ENCODE assay signal across 19 cellular contexts in the genomic region with DNA sequence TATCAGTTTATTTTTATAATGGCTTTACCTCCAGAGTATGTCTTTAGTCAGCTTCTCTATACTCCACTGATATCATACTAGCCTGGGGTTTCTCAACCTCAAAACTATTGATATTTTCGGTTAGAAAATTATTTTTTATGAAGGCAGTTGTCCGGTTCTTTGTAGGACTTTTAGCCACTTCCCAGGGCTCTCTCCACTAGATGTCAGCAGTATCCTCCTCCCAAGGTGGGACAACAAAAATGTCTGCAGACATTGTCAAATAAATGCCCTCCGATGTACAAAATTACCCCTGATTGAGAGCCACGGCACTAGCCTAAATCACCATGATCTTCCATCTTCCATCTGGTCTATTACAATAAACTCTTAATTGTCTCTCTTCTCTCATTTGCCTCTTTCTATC. TPM values are rescaled to one million over a fixed set of nuclear protein-coding genes. Genes with fewer than 3 reads are reported as not detected.
DNase-seq lines count a peak whose midpoint lies in the region; ATAC-seq and TF ChIP-seq lines count a peak whose summit lies in the region.
"Had no signal": no experiment of that assay in that cellular context is flagged by ENCODE, and none has a peak within 500 bp of the region (broad histone marks: within the 10 kb centered on the region; RNA-seq: fewer than 3 reads in every experiment).

No MANE protein-coding gene starts in this region.

- no peak for TF ChIP-seq CTCF in GM12865 (IDR thresholded peaks at IDR 0.05; ENCODE audit: insufficient read depth, low read depth, low read length, missing control alignments)

- no peaks in the 10 kb centered on the region for H3K4me1 ChIP-seq in mesendoderm (ENCODE audit: control insufficient read depth, low read depth, low read length)
- H3K4me1 ChIP-seq: gastrocnemius medialis had no signal

- WGBS in mesendoderm (ENCODE audit: extremely low coverage, insufficient coverage, low lambda C conversion rate) = no CpG with 5 or more reads among the region's 4 CpGs

- H4K5ac ChIP-seq in mesendoderm (ENCODE audit: low read length) = no peak overlapping the region

- H3K4me2 ChIP-seq in mesendoderm (ENCODE audit: low read length) = no peak overlapping the region

- H3K9me3 Mint-ChIP-seq in effector memory CD8-positive, alpha-beta T cell = peaks cover 11 to 18% of the 10 kb centered on the region in 2 donors

- H3K56ac ChIP-seq in mesendoderm (ENCODE audit: low read length) = no peak overlapping the region

- no peak overlapping the region for H3K27ac Mint-ChIP-seq in effector memory CD8-positive, alpha-beta T cell
- H3K27ac Mint-ChIP-seq: activated CD4-positive, alpha-beta T cell treated with anti-CD3 and anti-CD28 coated beads, Interleukin-2, amount 10 ng/mL, durations not matched to agents 24 days and 14 days; activated naive CD4-positive, alpha-beta T cell treated with anti-CD3 and anti-CD28 coated beads, Interleukin-2, amount 50 U/mL, for 24 hours; CD14-positive monocyte; nephron had no signal

- H2BK5ac ChIP-seq in mesendoderm (ENCODE audit: low read length) = no peak overlapping the region

- H3K79me2 ChIP-seq in mesendoderm (ENCODE audit: control insufficient read depth, insufficient read depth, low read length) = no peaks in the 10 kb centered on the region

- DNase-seq in GM12865 (ENCODE audit: low read depth) (peak; percentile 4), NCI-H524 (lab: John Stamatoyannopoulos, UW) (peak; percentile 6 to 38), T47D (ENCODE audit: low read depth in 1 of 2, low spot score in 1 of 2) (peak; percentile 36 to 53), mesendoderm (peak; percentile 28), GM19238 (ENCODE audit: insufficient read length, low spot score) (no peak)
- no peak for DNase-seq in effector memory CD8-positive, alpha-beta T cell
- DNase-seq: activated CD4-positive, alpha-beta T cell treated with anti-CD3 and anti-CD28 coated beads, Interleukin-2, amount 10 ng/mL, durations not matched to agents 24 days and 14 days; DND-41; gastrocnemius medialis; mesenchymal stem cell; NCI-H187; NCI-H526 treated with DMSO at 0.1 percent for 48 hours; Right ventricle myocardium superior; stimulated activated CD4-positive, alpha-beta T cell treated with anti-CD3 and anti-CD28 coated beads, Interleukin-4, amount 100 ng/mL, for 1 hour; stimulated activated CD8-positive, alpha-beta memory T cell treated with anti-CD3 and anti-CD28 coated beads, Interleukin-4, amount 100 ng/mL, for 48 hours had no signal

- peaks cover 11% of the 10 kb centered on the region for H3K27me3 ChIP-seq in mesendoderm (ENCODE audit: insufficient read depth, low read length, poor library complexity)

- no peaks in the 10 kb centered on the region for H3K79me1 ChIP-seq in mesendoderm (ENCODE audit: low read length)

- no peak overlapping the region for H3K4me3 Mint-ChIP-seq in effector memory CD8-positive, alpha-beta T cell
- H3K4me3 Mint-ChIP-seq: activated CD4-positive, alpha-beta T cell treated with anti-CD3 and anti-CD28 coated beads, Interleukin-2, amount 10 ng/mL, durations not matched to agents 24 days and 14 days; activated naive CD4-positive, alpha-beta T cell treated with anti-CD3 and anti-CD28 coated beads, Interleukin-2, amount 50 U/mL, for 24 hours; CD14-positive monocyte; nephron had no signal

- H3K18ac ChIP-seq in mesendoderm (ENCODE audit: low read length) = no peak overlapping the region

- H2BK120ac ChIP-seq in mesendoderm (ENCODE audit: low read depth, low read length) = no peak overlapping the region

- no peak overlapping the region for H4K8ac ChIP-seq in mesendoderm (ENCODE audit: low read depth, low read length)

- H3K27me3 Mint-ChIP-seq in effector memory CD8-positive, alpha-beta T cell = peaks cover 0 to 11% of the 10 kb centered on the region in 2 donors

- no peak overlapping the region for H3K4me3 ChIP-seq in GM12865 (ENCODE audit: low read depth, low read length)
- no peak overlapping the region for H3K4me3 ChIP-seq in mesendoderm (ENCODE audit: low read length)
- H3K4me3 ChIP-seq: gastrocnemius medialis had no signal

- H3K36me3 ChIP-seq in mesendoderm (ENCODE audit: control insufficient read depth, insufficient read depth, low read length) = no peaks in the 10 kb centered on the region
- H3K36me3 ChIP-seq: gastrocnemius medialis had no signal

- no peak for ATAC-seq in effector memory CD8-positive, alpha-beta T cell (replicated peaks)
- ATAC-seq in GM21717 (IDR thresholded peaks at IDR 0.05; ENCODE audit: unreplicated experiment) = no peak
- ATAC-seq: gastrocnemius medialis had no signal

- in situ Hi-C loops in T47D (cut with HindIII; ENCODE audit: low pct_unique_long_range_greater_than_20kb, low sequenced_read_pairs) = no loop called here

- H3K36me3 Mint-ChIP-seq in effector memory CD8-positive, alpha-beta T cell (ENCODE audit: insufficient read depth) = no peaks in the 10 kb centered on the region
- H3K36me3 Mint-ChIP-seq: activated naive CD4-positive, alpha-beta T cell treated with anti-CD3 and anti-CD28 coated beads, Interleukin-2, amount 50 U/mL, for 24 hours; CD14-positive monocyte had no signal

- no peak overlapping the region for H3K23ac ChIP-seq in mesendoderm (ENCODE audit: low read length)

- no peak overlapping the region for H2AK5ac ChIP-seq in mesendoderm (ENCODE audit: low read length)

- no peak overlapping the region for H3K27ac ChIP-seq in mesendoderm (ENCODE audit: low read depth, low read length)
- H3K27ac ChIP-seq: gastrocnemius medialis had no signal

- no peak overlapping the region for H3K4ac ChIP-seq in mesendoderm (ENCODE audit: low read depth, low read length)

- no peak overlapping the region for H2BK15ac ChIP-seq in mesendoderm (replicated peaks; ENCODE audit: low read depth)

- H3K4me1 Mint-ChIP-seq in effector memory CD8-positive, alpha-beta T cell (ENCODE audit: low read depth in 2 of 2) = no peaks in the 10 kb centered on the region
- H3K4me1 Mint-ChIP-seq: activated CD4-positive, alpha-beta T cell treated with anti-CD3 and anti-CD28 coated beads, Interleukin-2, amount 10 ng/mL, durations not matched to agents 24 days and 14 days had no signal

- H3K9ac ChIP-seq in mesendoderm (ENCODE audit: low read length) = no peak overlapping the region

RNA-seq across cellular contexts. Expression of a gene that starts 4.1 kb away (rescaled TPM):
- not detected for polyA plus RNA-seq in mesendoderm (2013, experiment 1 of 2)
- polyA plus RNA-seq in mesendoderm (2013, experiment 2 of 2) = not detected
- polyA plus RNA-seq: CD14-positive monocyte had no signal

Comparison
In these comparisons a context has a peak if more than half of its experiments do, and no peak if none do; other contexts are left out.
1. DNase-seq: peak in GM12865 (single experiment), NCI-H524 (2 of 2), T47D (2 of 2) and mesendoderm (single experiment); none in effector memory CD8-positive, alpha-beta T cell (0 of 3) and GM19238 (single experiment).